In genomic region chr5:139560752-139561654, GRCh38 we compare ENCODE assay signal across 1 cellular context.
TF ChIP-seq lines count a peak whose summit lies in the region.

TSS of gene UBE2D2 (plus strand) at chr5:139561339. CDS start at chr5:139561792, 453 bp downstream.

TF ChIP-seq in GM12878, 131 proteins besides CTCF, POLR2A, EP300 and RAD21 (continued from another document and continues in another):
- TF ChIP-seq TCF12 (IDR thresholded peaks at IDR 0.05; ENCODE audit: low read depth, low read length) (0 out of 2 replicates have a peak, but pooled peaks have one; percentile 42), POLR2AphosphoS5 (IDR thresholded peaks at IDR 0.05; ENCODE audit: low read length) (peak; percentile 88), NKRF (conservative IDR thresholded peaks at IDR 0.05) (peak; percentile 65), CBX5 (IDR thresholded peaks at IDR 0.05; ENCODE audit: low read depth) (0 out of 2 replicates have a peak, but pooled peaks have one; percentile 61), SIX5 (IDR thresholded peaks at IDR 0.05; ENCODE audit: low read depth, low read length, severe bottlenecking) (peak; percentile 1), RB1 (IDR thresholded peaks at IDR 0.05; ENCODE audit: borderline replicate concordance) (peak; percentile 20; the same call in 1 of the 2 replicates), TCF3 (IDR thresholded peaks at IDR 0.05; ENCODE audit: borderline replicate concordance, insufficient read depth, low read depth, low read length) (peak; percentile 44; the same call in 1 of the 2 replicates), MEF2B (IDR thresholded peaks at IDR 0.05; ENCODE audit: partially characterized antibody, poor library complexity, severe bottlenecking) (peak; percentile 42), ZNF274 (IDR thresholded peaks at IDR 0.05; ENCODE audit: insufficient read depth, insufficient read length) (no peak), MTA3 (IDR thresholded peaks at IDR 0.05; ENCODE audit: borderline replicate concordance, low read length) (0 out of 2 replicates have a peak, but pooled peaks have one; percentile 11), PBX3 (IDR thresholded peaks at IDR 0.05; ENCODE audit: insufficient replicate concordance, low read depth, low read length) (peak; percentile 48), YY1 (IDR thresholded peaks at IDR 0.05; ENCODE audit: low read depth, low read length) (peak; percentile 23; the same call in 1 of the 2 replicates), IKZF1 (conservative IDR thresholded peaks at IDR 0.05) (peak; percentile 82), MEF2A (IDR thresholded peaks at IDR 0.05; ENCODE audit: insufficient read depth, low read depth, low read length) (peak; percentile 40; the same call in 1 of the 2 replicates), HDAC2 (IDR thresholded peaks at IDR 0.05) (no peak), HDAC6 (IDR thresholded peaks at IDR 0.05; ENCODE audit: unreplicated experiment) (no peak), HDGF (IDR thresholded peaks at IDR 0.05) (no peak), HSF1 (IDR thresholded peaks at IDR 0.05; ENCODE audit: low read depth, low read length) (no peak), MYB (IDR thresholded peaks at IDR 0.05; ENCODE audit: borderline replicate concordance, low read depth, low read length) (0 out of 2 replicates have a peak, but pooled peaks have one; percentile 60), DPF2 (IDR thresholded peaks at IDR 0.05) (0 out of 2 replicates have a peak, but pooled peaks have one; percentile 26), SP1 (IDR thresholded peaks at IDR 0.05; ENCODE audit: low read depth, low read length) (peak; percentile 69), PKNOX1 (IDR thresholded peaks at IDR 0.05) (peak; percentile 66), NR2F1 (conservative IDR thresholded peaks at IDR 0.05) (peak; percentile 12), ELK1 (IDR thresholded peaks at IDR 0.05; ENCODE audit: low read depth, low read length) (no peak), KDM1A (IDR thresholded peaks at IDR 0.05; ENCODE audit: borderline replicate concordance) (no peak), ZNF384 (IDR thresholded peaks at IDR 0.05; ENCODE audit: borderline replicate concordance, low read depth, low read length) (no peak), ZNF622 (IDR thresholded peaks at IDR 0.05) (no peak), PAX5 (IDR thresholded peaks at IDR 0.05; ENCODE audit: borderline replicate concordance, low read depth, low read length) (0 out of 2 replicates have a peak, but pooled peaks have one; percentile 32), CREB1 (IDR thresholded peaks at IDR 0.05; ENCODE audit: low read depth) (peak; percentile 86), RELB (IDR thresholded peaks at IDR 0.05; ENCODE audit: low read depth) (0 out of 2 replicates have a peak, but pooled peaks have one; percentile 27), BHLHE40 (IDR thresholded peaks at IDR 0.05; ENCODE audit: borderline replicate concordance in 1 of 2, low read depth in 2 of 2, low read length in 1 of 2) (peak in 1 of 2 experiments; percentile 56; a peak in 1 of 4 replicates), ZBTB40 (IDR thresholded peaks at IDR 0.05; ENCODE audit: borderline replicate concordance) (peak; percentile 34; the same call in 1 of the 2 replicates), MLLT1 (IDR thresholded peaks at IDR 0.05) (peak; percentile 35; the same call in 1 of the 2 replicates), POU2F2 (IDR thresholded peaks at IDR 0.05; ENCODE audit: borderline replicate concordance, low read depth, low read length) (peak; percentile 61; the same call in 1 of the 3 replicates), LARP7 (IDR thresholded peaks at IDR 0.05) (peak; percentile 37; the same call in 1 of the 2 replicates), TAF1 (IDR thresholded peaks at IDR 0.05; ENCODE audit: borderline replicate concordance, low read depth, low read length) (peak; percentile 77; the same call in 1 of the 2 replicates), NFXL1 (IDR thresholded peaks at IDR 0.05; ENCODE audit: borderline replicate concordance) (no peak), NRF1 (conservative IDR thresholded peaks at IDR 0.05; ENCODE audit: low read depth, low read length) (no peak), BACH1 (IDR thresholded peaks at IDR 0.05; ENCODE audit: borderline replicate concordance) (peak; percentile 49), ZNF687 (IDR thresholded peaks at IDR 0.05) (peak; percentile 94), SUPT20H (IDR thresholded peaks at IDR 0.05; ENCODE audit: borderline replicate concordance, control insufficient read depth, low read depth, low read length) (no peak), ZNF24 (IDR thresholded peaks at IDR 0.05) (peak; percentile 45; the same call in 1 of the 2 replicates), SPI1 (IDR thresholded peaks at IDR 0.05; ENCODE audit: borderline replicate concordance, insufficient read depth, low read depth, low read length) (peak; percentile 1; the same call in 1 of the 2 replicates)
